4 cellular contexts compared by ENCODE assay signal in genomic region chr11:126938718-126939117, GRCh38.
TF ChIP-seq lines count a peak whose summit lies in the region.

No MANE protein-coding gene starts in this region.

TF ChIP-seq in SK-N-SH, 30 proteins besides CTCF, POLR2A, EP300 and RAD21 (continued from another document):
- no peak for TF ChIP-seq USF2 (IDR thresholded peaks at IDR 0.05; ENCODE audit: borderline replicate concordance, low read depth, low read length)
- no peak for TF ChIP-seq TAF1 (IDR thresholded peaks at IDR 0.05; ENCODE audit: borderline replicate concordance, low read depth, low read length)
- TF ChIP-seq REST (IDR thresholded peaks at IDR 0.05; ENCODE audit: low read depth, low read length) = peak; percentile 88
- no peak for TF ChIP-seq NFIC (IDR thresholded peaks at IDR 0.05; ENCODE audit: borderline replicate concordance)
TF ChIP-seq in SK-N-SH: peak in this region for 1.

TF ChIP-seq in SK-N-SH treated with all-trans-retinoic acid at 6 μM for 48 hours, 23 proteins besides CTCF, POLR2A, EP300 and RAD21 (continued from another document):
- TF ChIP-seq PATZ1 (CRISPR knock-in tag; IDR thresholded peaks at IDR 0.05; ENCODE audit: borderline replicate concordance) = no peak
- no peak for TF ChIP-seq POU6F1 (CRISPR knock-in tag; IDR thresholded peaks at IDR 0.05; ENCODE audit: borderline replicate concordance, low read depth)
- TF ChIP-seq TSHZ2 (CRISPR knock-in tag; IDR thresholded peaks at IDR 0.05) = no peak
- no peak for TF ChIP-seq CSDC2 (CRISPR knock-in tag; IDR thresholded peaks at IDR 0.05)
- no peak for TF ChIP-seq ZFP3 (CRISPR knock-in tag; IDR thresholded peaks at IDR 0.05)
- TF ChIP-seq OSR1 (CRISPR knock-in tag; IDR thresholded peaks at IDR 0.05) = no peak
- TF ChIP-seq SNAI2 (CRISPR knock-in tag; IDR thresholded peaks at IDR 0.05) = no peak
TF ChIP-seq in SK-N-SH treated with all-trans-retinoic acid at 6 μM for 48 hours: peak in this region for 0.

TF ChIP-seq in GM23338, 12 proteins besides CTCF, POLR2A, EP300 and RAD21:
- TF ChIP-seq REST (IDR thresholded peaks at IDR 0.05; ENCODE audit: unreplicated experiment) (peak; percentile 65), EZH2phosphoT487 (IDR thresholded peaks at IDR 0.05; ENCODE audit: unreplicated experiment) (no peak), CREB1 (CRISPR knock-in tag; IDR thresholded peaks at IDR 0.05; ENCODE audit: low read depth) (no peak), NANOG (IDR thresholded peaks at IDR 0.05; ENCODE audit: borderline replicate concordance) (no peak)

TF ChIP-seq in GM12878, 131 proteins besides CTCF, POLR2A, EP300 and RAD21 (continued from another document):
- peak; percentile 51; the same call in 1 of the 2 replicates for TF ChIP-seq REST (IDR thresholded peaks at IDR 0.05; ENCODE audit: low read depth, low read length)
TF ChIP-seq in GM12878: peak in this region for 1.
